8 cellular contexts compared by ENCODE assay signal in genomic region chr14:103057372-103058208, GRCh38. TPM values are rescaled to one million over a fixed set of nuclear protein-coding genes. Genes with fewer than 3 reads are reported as not detected.
DNase-seq lines count a peak whose midpoint lies in the region; ATAC-seq and FAIRE-seq lines count a peak whose summit lies in the region.

A gene with protein sequence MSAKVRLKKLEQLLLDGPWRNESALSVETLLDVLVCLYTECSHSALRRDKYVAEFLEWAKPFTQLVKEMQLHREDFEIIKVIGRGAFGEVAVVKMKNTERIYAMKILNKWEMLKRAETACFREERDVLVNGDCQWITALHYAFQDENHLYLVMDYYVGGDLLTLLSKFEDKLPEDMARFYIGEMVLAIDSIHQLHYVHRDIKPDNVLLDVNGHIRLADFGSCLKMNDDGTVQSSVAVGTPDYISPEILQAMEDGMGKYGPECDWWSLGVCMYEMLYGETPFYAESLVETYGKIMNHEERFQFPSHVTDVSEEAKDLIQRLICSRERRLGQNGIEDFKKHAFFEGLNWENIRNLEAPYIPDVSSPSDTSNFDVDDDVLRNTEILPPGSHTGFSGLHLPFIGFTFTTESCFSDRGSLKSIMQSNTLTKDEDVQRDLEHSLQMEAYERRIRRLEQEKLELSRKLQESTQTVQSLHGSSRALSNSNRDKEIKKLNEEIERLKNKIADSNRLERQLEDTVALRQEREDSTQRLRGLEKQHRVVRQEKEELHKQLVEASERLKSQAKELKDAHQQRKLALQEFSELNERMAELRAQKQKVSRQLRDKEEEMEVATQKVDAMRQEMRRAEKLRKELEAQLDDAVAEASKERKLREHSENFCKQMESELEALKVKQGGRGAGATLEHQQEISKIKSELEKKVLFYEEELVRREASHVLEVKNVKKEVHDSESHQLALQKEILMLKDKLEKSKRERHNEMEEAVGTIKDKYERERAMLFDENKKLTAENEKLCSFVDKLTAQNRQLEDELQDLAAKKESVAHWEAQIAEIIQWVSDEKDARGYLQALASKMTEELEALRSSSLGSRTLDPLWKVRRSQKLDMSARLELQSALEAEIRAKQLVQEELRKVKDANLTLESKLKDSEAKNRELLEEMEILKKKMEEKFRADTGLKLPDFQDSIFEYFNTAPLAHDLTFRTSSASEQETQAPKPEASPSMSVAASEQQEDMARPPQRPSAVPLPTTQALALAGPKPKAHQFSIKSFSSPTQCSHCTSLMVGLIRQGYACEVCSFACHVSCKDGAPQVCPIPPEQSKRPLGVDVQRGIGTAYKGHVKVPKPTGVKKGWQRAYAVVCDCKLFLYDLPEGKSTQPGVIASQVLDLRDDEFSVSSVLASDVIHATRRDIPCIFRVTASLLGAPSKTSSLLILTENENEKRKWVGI (N-terminal part only) (minus strand): TSS chr14:103057549. CDS start chr14:103057173, 376 bp downstream.

- H3K4me1 Mint-ChIP-seq in T-cell: peaks cover 8 to 19% (median 9%) of the 10 kb centered on the region in 3 donors

- no peak within 1 kb of the TSS for H3K27ac Mint-ChIP-seq in T-cell

- H3K9me3 ChIP-seq in HAP-1: no peaks in the 10 kb centered on the region

- H3K27ac ChIP-seq in angular gyrus (ENCODE audit: low read depth, low read length): peak within 1 kb of the TSS; percentile 77

- DNase-seq in EL (peak; percentile 95), HAP-1 (ENCODE audit: low spot score in 2 of 2) (peak; percentile 88 to 90), MV-4-11 (lab: John Stamatoyannopoulos, UW) (peak; percentile 51), T-cell (peak in 28 of 34 experiments; percentile 11 to 60 (median 39)), left cardiac atrium (peak; percentile 92), pons (ENCODE audit: low spot score) (peak; percentile 86), urothelium cell line (ENCODE audit: low spot score) (peak; percentile 93)

- no peaks in the 10 kb centered on the region for H3K9me3 Mint-ChIP-seq in T-cell

- no peak for FAIRE-seq in urothelium cell line (lab: Jason Lieb, UNC)

- H3K36me3 Mint-ChIP-seq in T-cell: no peaks in the 10 kb centered on the region

- intact Hi-C loops in left cardiac atrium (cut with DNase I): no loop called here

- H3K4me3 ChIP-seq in HAP-1: peak within 1 kb of the TSS; percentile 70

- CTCF ChIA-PET in T-cell (lab: Charles Lee): no interaction called here

- no peaks in the 10 kb centered on the region for H3K27me3 ChIP-seq in HAP-1 (ENCODE audit: low read depth)

- ATAC-seq in T-cell (replicated peaks in 1 of 4) (peak; percentile 87 to 89 (median 88)), left cardiac atrium (peak; percentile 95 to 96)

- H3K4me1 ChIP-seq in HAP-1: peaks cover 18% of the 10 kb centered on the region

- peak within 1 kb of the TSS; percentile 68 to 76 (median 72) for H3K4me3 Mint-ChIP-seq in T-cell

- H3K27me3 Mint-ChIP-seq in T-cell: peaks cover 14 to 18% of the 10 kb centered on the region in 2 donors

- POLR2A ChIA-PET in T-cell (lab: Charles Lee): no interaction called here

- no peaks in the 10 kb centered on the region for H3K36me3 ChIP-seq in HAP-1 (replicated peaks)

- in situ Hi-C loops in HAP-1 (cut with MboI; ENCODE audit: low sequenced_read_pairs): no loop called here

RNA-seq across cellular contexts. Expression of the gene that starts here (rescaled TPM):
- total RNA-seq in T-cell: 10 to 100 TPM in 3 of 5 donors, 1 to 10 TPM in 2; 5.3 to 17.5 (median 11.2) TPM
- 10 to 100 TPM; 57.3 to 79.2 TPM for total RNA-seq in left cardiac atrium

Comparison
In these comparisons a context has a peak if more than half of its experiments do, and no peak if none do; other contexts are left out.
1. Peak in every context shown above with its lines: DNase-seq, ATAC-seq, H3K4me3 ChIP-seq and H3K27ac ChIP-seq.
2. DNase-seq: peak in every context shown above with its lines; median percentile 95 in EL; 93 in urothelium cell line; 92 in left cardiac atrium; 89 in HAP-1; 86 in pons; 51 in MV-4-11; 39 in T-cell.